In genomic region chr5:146751054-146751453, GRCh38 we compare ENCODE assay signal across 14 cellular contexts.
DNase-seq lines count a peak whose midpoint lies in the region; ATAC-seq and TF ChIP-seq lines count a peak whose summit lies in the region.
"Had no signal": no experiment of that assay in that cellular context is flagged by ENCODE, and none has a peak within 500 bp of the region (broad histone marks: within the 10 kb centered on the region; RNA-seq: fewer than 3 reads in every experiment).

No MANE protein-coding gene starts in this region.

- H2AFZ ChIP-seq in osteoblast (ENCODE audit: low read length) = no peak overlapping the region
- H2AFZ ChIP-seq: neural progenitor cell had no signal

- H3K4me3 Mint-ChIP-seq in activated CD8-positive, alpha-beta T cell treated with anti-CD3 and anti-CD28 coated beads for 36 hours = no peak overlapping the region
- H3K4me3 Mint-ChIP-seq: neural progenitor cell had no signal

- peak overlapping the region; percentile 85 for H3K27ac Mint-ChIP-seq in activated CD8-positive, alpha-beta T cell treated with anti-CD3 and anti-CD28 coated beads for 36 hours
- H3K27ac Mint-ChIP-seq: neural progenitor cell had no signal

- TF ChIP-seq EP300 in esophagus muscularis mucosa (IDR thresholded peaks at IDR 0.05) = no peak

- TF ChIP-seq CTCF in activated CD8-positive, alpha-beta T cell treated with anti-CD3 and anti-CD28 coated beads for 36 hours (IDR thresholded peaks at IDR 0.05) = no peak
- TF ChIP-seq CTCF in esophagus muscularis mucosa (IDR thresholded peaks at IDR 0.05) (no peak), osteoblast (IDR thresholded peaks at IDR 0.05; ENCODE audit: extremely low read depth, low read depth, low read length) (no peak)

- CTCF ChIA-PET in activated CD8-positive, alpha-beta T cell treated with anti-CD3 and anti-CD28 coated beads for 36 hours (lab: Charles Lee) = no interaction called here

- intact Hi-C loops in activated CD8-positive, alpha-beta T cell treated with anti-CD3 and anti-CD28 coated beads for 36 hours (cut with micrococcal nuclease) = no loop called here
- intact Hi-C loops in esophagus muscularis mucosa (cut with DNase I) = no loop called here

- peaks cover 13% of the 10 kb centered on the region for H3K9me3 Mint-ChIP-seq in activated CD8-positive, alpha-beta T cell treated with anti-CD3 and anti-CD28 coated beads for 36 hours

- H3K36me3 ChIP-seq in MG63 (no peaks in the 10 kb centered on the region), esophagus muscularis mucosa (no peaks in the 10 kb centered on the region), osteoblast (ENCODE audit: insufficient read depth, low read length) (no peaks in the 10 kb centered on the region)
- H3K36me3 ChIP-seq: HAP-1, heart right ventricle, left lung, neural progenitor cell, tibial artery had no signal

- TF ChIP-seq POLR2A in esophagus muscularis mucosa (IDR thresholded peaks at IDR 0.05; ENCODE audit: low read depth) = no peak

- no peak for ATAC-seq in activated CD8-positive, alpha-beta T cell treated with anti-CD3 and anti-CD28 coated beads for 36 hours

- H3K4me3 ChIP-seq in MG63 (no peak overlapping the region), esophagus muscularis mucosa (no peak overlapping the region), osteoblast (ENCODE audit: insufficient read depth, low read length) (no peak overlapping the region)
- H3K4me3 ChIP-seq: HAP-1, heart right ventricle, left lung, neural progenitor cell, tibial artery had no signal

- H3K79me2 ChIP-seq in osteoblast (ENCODE audit: insufficient read depth, low read length) = no peaks in the 10 kb centered on the region

- H3K4me1 ChIP-seq in esophagus muscularis mucosa = no peaks in the 10 kb centered on the region
- no peaks in the 10 kb centered on the region for H3K4me1 ChIP-seq in osteoblast (ENCODE audit: insufficient read depth, low read length)
- H3K4me1 ChIP-seq: left lung had no signal

- H4K20me1 ChIP-seq in osteoblast (ENCODE audit: insufficient read depth, low read length) = no peaks in the 10 kb centered on the region

- H3K27me3 Mint-ChIP-seq in activated CD8-positive, alpha-beta T cell treated with anti-CD3 and anti-CD28 coated beads for 36 hours = no peaks in the 10 kb centered on the region

- no peak overlapping the region for H3K4me2 ChIP-seq in osteoblast (ENCODE audit: insufficient read depth, low read length)
- H3K4me2 ChIP-seq: neural progenitor cell had no signal

- peaks cover 41% of the 10 kb centered on the region for H3K4me1 Mint-ChIP-seq in activated CD8-positive, alpha-beta T cell treated with anti-CD3 and anti-CD28 coated beads for 36 hours (ENCODE audit: low read depth)

- 78% methylated on average over 3 of the region's 3 CpGs for WGBS in esophagus muscularis mucosa

- POLR2A ChIA-PET in activated CD8-positive, alpha-beta T cell treated with anti-CD3 and anti-CD28 coated beads for 36 hours (lab: Charles Lee) = no interaction called here

- no peak overlapping the region for H3K27ac ChIP-seq in esophagus muscularis mucosa (replicated peaks in 1 of 4)
- no peak overlapping the region for H3K27ac ChIP-seq in osteoblast (ENCODE audit: low read depth, low read length)
- H3K27ac ChIP-seq: 22Rv1, heart right ventricle, left lung, neural progenitor cell, tibial artery had no signal

- H3K9me3 ChIP-seq in MG63 (peaks cover 2% of the 10 kb centered on the region; the same call in 1 of the 2 replicates), esophagus muscularis mucosa (no peaks in the 10 kb centered on the region), osteoblast (ENCODE audit: low read depth, low read length) (no peaks in the 10 kb centered on the region)
- H3K9me3 ChIP-seq: HAP-1, left lung, tibial artery had no signal

- DNase-seq in DMS 273 (lab: John Stamatoyannopoulos, UW; ENCODE audit: unreplicated experiment) = peak; percentile 10
- no peak for DNase-seq in DMS 273 treated with DMSO at 0.1 percent for 48 hours (lab: John Stamatoyannopoulos, UW)
- DNase-seq in MG63 = peak; percentile 14
- no peak for DNase-seq in activated CD8-positive, alpha-beta T cell treated with anti-CD3 and anti-CD28 coated beads for 36 hours
- peak; percentile 24 for DNase-seq in mucosa of gallbladder (ENCODE audit: low spot score)
- no peak for DNase-seq in NCI-H2081 (lab: John Stamatoyannopoulos, UW)
- no peak for DNase-seq in esophagus muscularis mucosa (ENCODE audit: extremely low spot score)
- no peak for DNase-seq in osteoblast (ENCODE audit: insufficient read length, low spot score, missing footprints)
- DNase-seq: heart right ventricle, tibial artery had no signal

- H3K27me3 ChIP-seq in MG63 = peaks cover 2% of the 10 kb centered on the region; the same call in 1 of the 2 replicates
- H3K27me3 ChIP-seq in esophagus muscularis mucosa = no peaks in the 10 kb centered on the region
- no peaks in the 10 kb centered on the region for H3K27me3 ChIP-seq in osteoblast (ENCODE audit: insufficient read depth, low read length)
- H3K27me3 ChIP-seq: left lung, neural progenitor cell, tibial artery had no signal

- H3K36me3 Mint-ChIP-seq in activated CD8-positive, alpha-beta T cell treated with anti-CD3 and anti-CD28 coated beads for 36 hours (ENCODE audit: low read depth) = peaks cover 10% of the 10 kb centered on the region

Comparison
In these comparisons a context has a peak if more than half of its experiments do, and no peak if none do; other contexts are left out.
1. DNase-seq: peak in DMS 273 (single experiment), MG63 (single experiment) and mucosa of gallbladder (single experiment); none in DMS 273 treated with DMSO at 0.1 percent for 48 hours (single experiment), activated CD8-positive, alpha-beta T cell treated with anti-CD3 and anti-CD28 coated beads for 36 hours (single experiment), NCI-H2081 (0 of 2), esophagus muscularis mucosa (single experiment) and osteoblast (single experiment).